8 cellular contexts compared by ENCODE assay signal in the genomic region with DNA sequence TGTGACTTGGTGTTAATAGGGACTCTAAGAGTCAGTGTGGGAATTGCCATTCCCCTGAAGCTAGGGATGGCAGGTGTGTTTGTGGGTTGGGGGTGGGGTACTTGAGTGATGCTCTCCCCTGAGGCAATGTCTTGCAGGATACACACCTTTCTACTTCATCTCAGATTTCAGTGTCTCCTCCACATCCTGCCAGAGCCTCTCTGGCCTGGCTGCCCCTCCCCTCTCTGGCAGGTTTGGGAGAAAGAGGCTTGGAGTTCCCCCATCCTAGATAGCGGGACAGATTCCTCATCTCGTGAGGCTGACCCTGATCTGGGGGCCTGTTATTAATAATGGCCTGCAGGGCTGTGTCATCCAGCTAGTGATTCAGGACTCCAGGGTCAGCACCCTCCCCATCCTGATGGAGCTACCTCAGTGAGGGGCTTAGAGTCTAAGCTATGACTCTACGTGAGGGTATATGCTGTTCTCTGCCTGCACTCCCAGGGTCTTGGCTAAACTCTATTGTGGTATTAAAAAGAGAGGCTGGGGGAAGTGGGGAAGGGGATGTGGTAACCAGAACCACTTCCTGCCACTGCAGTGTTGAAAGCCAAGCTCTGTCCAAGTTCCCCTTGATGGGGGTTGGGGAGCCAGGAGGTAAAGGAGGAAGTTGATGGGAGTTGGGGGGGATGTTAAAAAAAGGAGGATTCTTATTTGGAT. TPM values are rescaled to one million over a fixed set of nuclear protein-coding genes. Genes with fewer than 3 reads are reported as not detected.
DNase-seq lines count a peak whose midpoint lies in the region; ATAC-seq, FAIRE-seq and TF ChIP-seq lines count a peak whose summit lies in the region.
"Had no signal": no experiment of that assay in that cellular context is flagged by ENCODE, and none has a peak within 500 bp of the region (broad histone marks: within the 10 kb centered on the region; RNA-seq: fewer than 3 reads in every experiment).

No MANE protein-coding gene starts in this region.

- 26 to 42% methylated on average over 3 of the region's 3 CpGs for WGBS in body of pancreas, 2 donors
- WGBS in GM23248 (ENCODE audit: low coverage in 1 of 2, low lambda C conversion rate in 2 of 2, missing lambda C conversion rate in 2 of 2), 2 experiments = 47 to 58% methylated on average over 3 of the region's 3 CpGs

- no peaks in the 10 kb centered on the region for H4K20me1 ChIP-seq in GM23248 (ENCODE audit: insufficient read depth)

- no peaks in the 10 kb centered on the region for H3K4me1 ChIP-seq in body of pancreas
- no peaks in the 10 kb centered on the region for H3K4me1 ChIP-seq in GM23248 (ENCODE audit: insufficient read depth)

- no peak for TF ChIP-seq CTCF in body of pancreas (IDR thresholded peaks at IDR 0.05)
- TF ChIP-seq CTCF in glutamatergic neuron (IDR thresholded peaks at IDR 0.05; ENCODE audit: partially characterized antibody, unreplicated experiment) = no peak

- H3K36me3 ChIP-seq in body of pancreas (replicated peaks in 1 of 2; ENCODE audit: insufficient read depth in 1 of 2, low read depth in 2 of 2) (no peaks in the 10 kb centered on the region), GM23248 (ENCODE audit: low read depth) (no peaks in the 10 kb centered on the region)

- peak; percentile 6 for ATAC-seq in body of pancreas
- peak; percentile 70 to 86 for ATAC-seq in natural killer cell treated with Interleukin-12 subunit alpha and Interleukin-12 subunit beta and Interleukin-15 and Interleukin-18, amount 100 ng/mL, for 72 hours

- H3K27ac ChIP-seq in body of pancreas = peak overlapping the region in 1 of 4 donors; percentile 47
- no peak overlapping the region for H3K27ac ChIP-seq in GM23248

- intact Hi-C loops in body of pancreas (cut with DNase I) = no loop called here

- H3K9me3 ChIP-seq in body of pancreas = no peaks in the 10 kb centered on the region
- no peaks in the 10 kb centered on the region for H3K9me3 ChIP-seq in GM23248 (ENCODE audit: low read depth)

- H3K4me3 Mint-ChIP-seq in natural killer cell treated with Interleukin-12 subunit alpha and Interleukin-12 subunit beta and Interleukin-15 and Interleukin-18, amount 100 ng/mL, for 72 hours = peak overlapping the region; percentile 81
- H3K4me3 Mint-ChIP-seq in glutamatergic neuron (ENCODE audit: unreplicated experiment) = no peak overlapping the region
- H3K4me3 Mint-ChIP-seq: brain had no signal

- in situ Hi-C loops in GM23248 (cut with MboI) = loop anchor here (25.0 kb wide), 1 partner anchor 307 kb away; the partner anchor contains the start of gene CDH22

- H3K9me2 ChIP-seq in GM23248 (ENCODE audit: insufficient read depth) = no peaks in the 10 kb centered on the region

- peaks cover 54 to 60% of the 10 kb centered on the region in 2 donors for H3K4me1 Mint-ChIP-seq in natural killer cell treated with Interleukin-12 subunit alpha and Interleukin-12 subunit beta and Interleukin-15 and Interleukin-18, amount 100 ng/mL, for 72 hours (ENCODE audit: low read depth in 2 of 2)
- H3K4me1 Mint-ChIP-seq in glutamatergic neuron (ENCODE audit: low read depth, unreplicated experiment) = peaks cover 13% of the 10 kb centered on the region

- FAIRE-seq in GM12892 (lab: Jason Lieb, UNC) = peak; percentile 57

- H3K4me2 ChIP-seq in GM23248 (ENCODE audit: unreplicated experiment) = no peak overlapping the region

- no peak overlapping the region for H3K4me3 ChIP-seq in body of pancreas
- no peak overlapping the region for H3K4me3 ChIP-seq in GM23248

- H3K27me3 ChIP-seq in body of pancreas (no peaks in the 10 kb centered on the region), GM23248 (replicated peaks; ENCODE audit: insufficient read depth) (peaks cover 24% of the 10 kb centered on the region)

- DNase-seq in GM12892 (ENCODE audit: insufficient read length) (no peak), NCI-H187 treated with DMSO at 0.1 percent for 48 hours (lab: John Stamatoyannopoulos, UW) (peak; percentile 62), body of pancreas (peak in 1 of 4 donors; percentile 73), kidney glomerular epithelial cell (lab: John Stamatoyannopoulos, UW) (no peak), GM23248 (no peak), glutamatergic neuron (no peak)
- DNase-seq in natural killer cell treated with Interleukin-12 subunit alpha and Interleukin-12 subunit beta and Interleukin-15 and Interleukin-18, amount 100 ng/mL, for 72 hours (ENCODE audit: low spot score) = no peak

- H3K36me3 Mint-ChIP-seq in natural killer cell treated with Interleukin-12 subunit alpha and Interleukin-12 subunit beta and Interleukin-15 and Interleukin-18, amount 100 ng/mL, for 72 hours = no peaks in the 10 kb centered on the region
- no peaks in the 10 kb centered on the region for H3K36me3 Mint-ChIP-seq in glutamatergic neuron (ENCODE audit: unreplicated experiment)
- H3K36me3 Mint-ChIP-seq: brain had no signal

- H3F3A ChIP-seq in GM23248 (ENCODE audit: insufficient read depth) = no peaks in the 10 kb centered on the region

- no peaks in the 10 kb centered on the region for H3K79me2 ChIP-seq in GM23248 (ENCODE audit: insufficient read depth)

- peak overlapping the region; percentile 84 to 89 for H3K27ac Mint-ChIP-seq in natural killer cell treated with Interleukin-12 subunit alpha and Interleukin-12 subunit beta and Interleukin-15 and Interleukin-18, amount 100 ng/mL, for 72 hours
- H3K27ac Mint-ChIP-seq in glutamatergic neuron (ENCODE audit: unreplicated experiment) = no peak overlapping the region

- peaks cover 7 to 10% of the 10 kb centered on the region in 2 donors for H3K27me3 Mint-ChIP-seq in natural killer cell treated with Interleukin-12 subunit alpha and Interleukin-12 subunit beta and Interleukin-15 and Interleukin-18, amount 100 ng/mL, for 72 hours
- H3K27me3 Mint-ChIP-seq in glutamatergic neuron (ENCODE audit: unreplicated experiment) = peaks cover 2% of the 10 kb centered on the region

- TF ChIP-seq POLR2A in GM12892 (IDR thresholded peaks at IDR 0.05; ENCODE audit: low read depth, low read length) (no peak), body of pancreas (IDR thresholded peaks at IDR 0.05) (no peak)

- H3K9ac ChIP-seq in GM23248 = no peak overlapping the region

- H2AFZ ChIP-seq in GM23248 = no peak overlapping the region

- H3K9me3 Mint-ChIP-seq in natural killer cell treated with Interleukin-12 subunit alpha and Interleukin-12 subunit beta and Interleukin-15 and Interleukin-18, amount 100 ng/mL, for 72 hours = no peaks in the 10 kb centered on the region
- peaks cover 4% of the 10 kb centered on the region for H3K9me3 Mint-ChIP-seq in glutamatergic neuron (ENCODE audit: unreplicated experiment)

RNA-seq across cellular contexts. Expression of gene MMP9, which starts 3.7 kb away (rescaled TPM):
- 0.15 TPM for polyA plus RNA-seq in GM12892 (2012; ENCODE audit: missing spikeins)
- under 1 TPM in 1 of 2 donors, not detected in 1; 0.26 TPM for total RNA-seq in body of pancreas
- total RNA-seq in natural killer cell treated with Interleukin-12 subunit alpha and Interleukin-12 subunit beta and Interleukin-15 and Interleukin-18, amount 100 ng/mL, for 72 hours = under 1 TPM in 1 of 2 donors, not detected in 1; 0.17 TPM
- total RNA-seq in GM23248 (2014; rRNA removed; shearing (Covaris generic)) = not detected in 2 replicates
- polyA plus RNA-seq in GM23248 (2016; fragmentation: Nextera tagmentation; extraction: Ambion mirVana) = 0.10 and 0.13 TPM in 2 replicates
- total RNA-seq in glutamatergic neuron (ENCODE audit: unreplicated experiment) = 0.17 TPM

RNA-seq across cellular contexts. Expression of gene SLC12A5, which starts 24.1 kb away (rescaled TPM):
- polyA plus RNA-seq in GM12892 (2012; ENCODE audit: missing spikeins) = 2.3 TPM
- total RNA-seq in body of pancreas = not detected
- not detected for total RNA-seq in natural killer cell treated with Interleukin-12 subunit alpha and Interleukin-12 subunit beta and Interleukin-15 and Interleukin-18, amount 100 ng/mL, for 72 hours
- not detected in 2 replicates for total RNA-seq in GM23248 (2014; rRNA removed; shearing (Covaris generic))
- polyA plus RNA-seq in GM23248 (2016; fragmentation: Nextera tagmentation; extraction: Ambion mirVana) = 0.55 and 0.58 TPM in 2 replicates
- 10.4 TPM for total RNA-seq in glutamatergic neuron (ENCODE audit: unreplicated experiment)

RNA-seq across cellular contexts. Expression of gene ZNF335, which starts 33.0 kb away (rescaled TPM):
- 10.0 TPM for polyA plus RNA-seq in GM12892 (2012; ENCODE audit: missing spikeins)
- total RNA-seq in body of pancreas = 10 to 100 TPM; 21.8 to 41.9 TPM
- 10 to 100 TPM; 44.4 to 62.6 TPM for total RNA-seq in natural killer cell treated with Interleukin-12 subunit alpha and Interleukin-12 subunit beta and Interleukin-15 and Interleukin-18, amount 100 ng/mL, for 72 hours
- 10.8 and 12.6 TPM in 2 replicates for total RNA-seq in GM23248 (2014; rRNA removed; shearing (Covaris generic))
- 6.0 and 6.9 TPM in 2 replicates for polyA plus RNA-seq in GM23248 (2016; fragmentation: Nextera tagmentation; extraction: Ambion mirVana)
- 23.1 TPM for total RNA-seq in glutamatergic neuron (ENCODE audit: unreplicated experiment)
